Comparison of ENCODE assay signal across 19 cellular contexts in the genomic region with DNA sequence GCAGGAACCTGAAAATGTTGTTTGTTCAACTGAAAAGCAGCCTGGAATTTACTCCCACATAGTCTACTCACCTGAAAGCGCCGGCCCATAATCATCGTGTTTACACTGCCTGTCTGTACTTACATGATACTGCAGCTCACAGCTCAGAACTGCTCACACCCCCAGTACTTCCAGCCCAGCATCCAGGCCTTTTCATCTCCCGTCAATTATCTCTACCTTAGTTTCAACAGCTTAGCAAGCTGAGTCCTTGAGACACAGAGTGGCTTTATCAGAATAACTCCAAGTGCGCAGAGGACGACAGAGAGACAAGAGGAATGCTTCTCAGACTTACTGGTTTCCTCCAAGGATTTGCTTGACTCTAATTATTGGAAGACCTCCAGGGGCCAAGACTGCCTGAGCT.
DNase-seq lines count a peak whose midpoint lies in the region; ATAC-seq, FAIRE-seq and TF ChIP-seq lines count a peak whose summit lies in the region.
"Had no signal": no experiment of that assay in that cellular context is flagged by ENCODE, and none has a peak within 500 bp of the region (broad histone marks: within the 10 kb centered on the region; RNA-seq: fewer than 3 reads in every experiment).

No MANE protein-coding gene starts in this region.

- H3K27me3 Mint-ChIP-seq in activated CD4-positive, alpha-beta T cell treated with anti-CD3 and anti-CD28 coated beads, Interleukin-2, amount 10 ng/mL, durations not matched to agents 7 days and 5 days: no peaks in the 10 kb centered on the region
- H3K27me3 Mint-ChIP-seq: activated naive CD4-positive, alpha-beta T cell treated with anti-CD3 and anti-CD28 coated beads, Interleukin-2, amount 50 U/mL, for 24 hours had no signal

- FAIRE-seq in pancreas (lab: Jason Lieb, UNC): no peak

- H3K4me1 ChIP-seq in HEK293 (ENCODE audit: control insufficient read depth, insufficient read depth, low read length) (no peaks in the 10 kb centered on the region), esophagus muscularis mucosa (no peaks in the 10 kb centered on the region), pancreas (peaks cover 7 to 24% (median 20%) of the 10 kb centered on the region in 3 donors)
- H3K4me1 ChIP-seq: Peyer's patch had no signal

- peak; percentile 55 to 87 (median 83) for ATAC-seq in pancreas
- no peak for ATAC-seq in GM19397 (IDR thresholded peaks at IDR 0.05; ENCODE audit: unreplicated experiment)
- no peak for ATAC-seq in GM19035 (IDR thresholded peaks at IDR 0.05; ENCODE audit: unreplicated experiment)
- ATAC-seq: stimulated activated naive CD8-positive, alpha-beta T cell treated with anti-CD3 and anti-CD28 coated beads, Interleukin-15, Interleukin-2, amounts not matched to agents 100 U/mL and 50 U/mL, for 24 hours had no signal

- no peak for TF ChIP-seq POLR2A in esophagus muscularis mucosa (IDR thresholded peaks at IDR 0.05; ENCODE audit: low read depth)

- no peaks in the 10 kb centered on the region for H3K4me1 Mint-ChIP-seq in activated CD4-positive, alpha-beta T cell treated with anti-CD3 and anti-CD28 coated beads, Interleukin-2, amount 10 ng/mL, durations not matched to agents 7 days and 5 days
- H3K4me1 Mint-ChIP-seq: activated naive CD4-positive, alpha-beta T cell treated with anti-CD3 and anti-CD28 coated beads, Interleukin-2, amount 50 U/mL, for 24 hours; CD14-positive monocyte had no signal

- CTCF ChIA-PET in HEK293 (lab: Yijun Ruan, JAX): no interaction called here
- CTCF ChIA-PET in activated CD4-positive, alpha-beta T cell treated with anti-CD3 and anti-CD28 coated beads, Interleukin-2, amount 10 ng/mL, durations not matched to agents 7 days and 5 days (lab: Charles Lee): interaction anchor here (1.2 kb wide), 1 partner anchor 10 kb away, joined by 3 read pairs; no protein-coding TSS in a partner anchor

- POLR2A ChIA-PET in HEK293 (lab: Yijun Ruan, JAX): no interaction called here
- POLR2A ChIA-PET in activated CD4-positive, alpha-beta T cell treated with anti-CD3 and anti-CD28 coated beads, Interleukin-2, amount 10 ng/mL, durations not matched to agents 7 days and 5 days (lab: Charles Lee): no interaction called here

- no peaks in the 10 kb centered on the region for H3K9me3 Mint-ChIP-seq in activated CD4-positive, alpha-beta T cell treated with anti-CD3 and anti-CD28 coated beads, Interleukin-2, amount 10 ng/mL, durations not matched to agents 7 days and 5 days
- H3K9me3 Mint-ChIP-seq: activated naive CD4-positive, alpha-beta T cell treated with anti-CD3 and anti-CD28 coated beads, Interleukin-2, amount 50 U/mL, for 24 hours; T-helper 1 cell treated with Interleukin-12 subunit alpha and Interleukin-12 subunit beta and Interleukin-4 antibody, amounts not matched to agents 30 μg/mL and 1 μg/mL, for 36 hours had no signal

- H3K9me3 ChIP-seq in HEK293 (ENCODE audit: control insufficient read depth, insufficient read depth, low read depth, low read length): no peaks in the 10 kb centered on the region
- no peaks in the 10 kb centered on the region for H3K9me3 ChIP-seq in esophagus muscularis mucosa
- H3K9me3 ChIP-seq in pancreas: no peaks in the 10 kb centered on the region
- H3K9me3 ChIP-seq: Peyer's patch had no signal

- TF ChIP-seq CTCF in HEK293 (tag by site-specific recombination; IDR thresholded peaks at IDR 0.05) (no peak), esophagus muscularis mucosa (IDR thresholded peaks at IDR 0.05) (no peak), pancreas (IDR thresholded peaks at IDR 0.05) (no peak)

- no peak overlapping the region for H3K27ac Mint-ChIP-seq in activated CD4-positive, alpha-beta T cell treated with anti-CD3 and anti-CD28 coated beads, Interleukin-2, amount 10 ng/mL, durations not matched to agents 7 days and 5 days
- H3K27ac Mint-ChIP-seq: activated naive CD4-positive, alpha-beta T cell treated with anti-CD3 and anti-CD28 coated beads, Interleukin-2, amount 50 U/mL, for 24 hours; CD14-positive monocyte; T-helper 1 cell treated with Interleukin-12 subunit alpha and Interleukin-12 subunit beta and Interleukin-4 antibody, amounts not matched to agents 30 μg/mL and 1 μg/mL, for 36 hours had no signal

- H3K27ac ChIP-seq in HEK293 (ENCODE audit: extremely low read depth, low read depth, low read length): peak overlapping the region; percentile 36; the same call in 1 of the 2 replicates
- H3K27ac ChIP-seq in esophagus muscularis mucosa (replicated peaks in 1 of 4): no peak overlapping the region
- peak overlapping the region in 2 of 4 donors; percentile 39 to 44 for H3K27ac ChIP-seq in pancreas
- H3K27ac ChIP-seq: Peyer's patch had no signal

- H3K4me3 Mint-ChIP-seq in activated CD4-positive, alpha-beta T cell treated with anti-CD3 and anti-CD28 coated beads, Interleukin-2, amount 10 ng/mL, durations not matched to agents 7 days and 5 days: no peak overlapping the region
- H3K4me3 Mint-ChIP-seq: activated naive CD4-positive, alpha-beta T cell treated with anti-CD3 and anti-CD28 coated beads, Interleukin-2, amount 50 U/mL, for 24 hours; CD14-positive monocyte; T-helper 1 cell treated with Interleukin-12 subunit alpha and Interleukin-12 subunit beta and Interleukin-4 antibody, amounts not matched to agents 30 μg/mL and 1 μg/mL, for 36 hours had no signal

- no peak for TF ChIP-seq EP300 in esophagus muscularis mucosa (IDR thresholded peaks at IDR 0.05)

- H3K36me3 ChIP-seq in HEK293 (ENCODE audit: control insufficient read depth in 2 of 2, insufficient read depth in 1 of 2, low read length in 2 of 2) (no peaks in the 10 kb centered on the region), esophagus muscularis mucosa (no peaks in the 10 kb centered on the region), pancreas (no peaks in the 10 kb centered on the region)
- H3K36me3 ChIP-seq: Peyer's patch had no signal

- DNase-seq in NCI-H748 (lab: John Stamatoyannopoulos, UW; ENCODE audit: unreplicated experiment) (peak; percentile 91), esophagus muscularis mucosa (ENCODE audit: extremely low spot score) (peak; percentile 66), pancreas (peak in 4 of 6 donors; percentile 21 to 34 (median 26)), iPS-NIHi11 (ENCODE audit: low spot score) (no peak)
- no peak for DNase-seq in activated CD4-positive, alpha-beta T cell treated with anti-CD3 and anti-CD28 coated beads, Interleukin-2, amount 10 ng/mL, durations not matched to agents 7 days and 5 days
- DNase-seq: activated CD4-positive, alpha-beta T cell treated with anti-CD3 and anti-CD28 coated beads, Interleukin-2, amount 50 U/mL, for 48 hours; foreskin melanocyte; left cardiac atrium; NCI-H1694 treated with DMSO at 0.1 percent for 48 hours; posterior cingulate gyrus; stimulated activated CD4-positive, alpha-beta T cell treated with anti-CD3 and anti-CD28 coated beads, Interleukin-4, amount 100 ng/mL, for 24 hours; stimulated activated naive CD8-positive, alpha-beta T cell treated with anti-CD3 and anti-CD28 coated beads, Interleukin-15, Interleukin-2, amounts not matched to agents 100 U/mL and 50 U/mL, for 24 hours had no signal

- intact Hi-C loops in esophagus muscularis mucosa (cut with DNase I): no loop called here
- intact Hi-C loops in pancreas (cut with DNase I): no loop called here

- WGBS in esophagus muscularis mucosa: 76% methylated on average over 6 of the region's 6 CpGs
- WGBS in pancreas, 2 donors: 7 to 13% methylated on average over 6 of the region's 6 CpGs

- H3K4me3 ChIP-seq in HEK293 (ENCODE audit: low read depth, low read length) (no peak overlapping the region), esophagus muscularis mucosa (no peak overlapping the region), pancreas (no peak overlapping the region)
- H3K4me3 ChIP-seq: Peyer's patch had no signal

- no peaks in the 10 kb centered on the region for H3K36me3 Mint-ChIP-seq in activated CD4-positive, alpha-beta T cell treated with anti-CD3 and anti-CD28 coated beads, Interleukin-2, amount 10 ng/mL, durations not matched to agents 7 days and 5 days (ENCODE audit: low read depth)
- H3K36me3 Mint-ChIP-seq: activated naive CD4-positive, alpha-beta T cell treated with anti-CD3 and anti-CD28 coated beads, Interleukin-2, amount 50 U/mL, for 24 hours; CD14-positive monocyte had no signal

- H3K27me3 ChIP-seq in esophagus muscularis mucosa: no peaks in the 10 kb centered on the region
- H3K27me3 ChIP-seq in pancreas: no peaks in the 10 kb centered on the region
- H3K27me3 ChIP-seq: Peyer's patch had no signal

TF ChIP-seq in HEK293, 187 proteins besides CTCF, POLR2A, EP300 and RAD21:
- peak; percentile 50; the same call in 1 of the 2 replicates for TF ChIP-seq GLIS1 (tag by site-specific recombination; IDR thresholded peaks at IDR 0.05)
- TF ChIP-seq ZNF76 (tag by site-specific recombination; IDR thresholded peaks at IDR 0.05; ENCODE audit: borderline replicate concordance, low read depth): no peak
- TF ChIP-seq, protein P1, sequence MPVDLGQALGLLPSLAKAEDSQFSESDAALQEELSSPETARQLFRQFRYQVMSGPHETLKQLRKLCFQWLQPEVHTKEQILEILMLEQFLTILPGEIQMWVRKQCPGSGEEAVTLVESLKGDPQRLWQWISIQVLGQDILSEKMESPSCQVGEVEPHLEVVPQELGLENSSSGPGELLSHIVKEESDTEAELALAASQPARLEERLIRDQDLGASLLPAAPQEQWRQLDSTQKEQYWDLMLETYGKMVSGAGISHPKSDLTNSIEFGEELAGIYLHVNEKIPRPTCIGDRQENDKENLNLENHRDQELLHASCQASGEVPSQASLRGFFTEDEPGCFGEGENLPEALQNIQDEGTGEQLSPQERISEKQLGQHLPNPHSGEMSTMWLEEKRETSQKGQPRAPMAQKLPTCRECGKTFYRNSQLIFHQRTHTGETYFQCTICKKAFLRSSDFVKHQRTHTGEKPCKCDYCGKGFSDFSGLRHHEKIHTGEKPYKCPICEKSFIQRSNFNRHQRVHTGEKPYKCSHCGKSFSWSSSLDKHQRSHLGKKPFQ (tag by site-specific recombination; IDR thresholded peaks at IDR 0.05): peak; percentile 57; the same call in 1 of the 2 replicates
- TF ChIP-seq ZNF600 (tag by site-specific recombination; IDR thresholded peaks at IDR 0.05): 0 out of 2 replicates have a peak, but pooled peaks have one; percentile 28
- TF ChIP-seq ZBTB20 (tag by site-specific recombination; IDR thresholded peaks at IDR 0.05): no peak
- no peak for TF ChIP-seq ZNF768 (tag by site-specific recombination; IDR thresholded peaks at IDR 0.05)
- no peak for TF ChIP-seq YY1 (tag by site-specific recombination; IDR thresholded peaks at IDR 0.05)
- TF ChIP-seq ZNF624 (tag by site-specific recombination; IDR thresholded peaks at IDR 0.05): no peak
- TF ChIP-seq TCF7L2 (IDR thresholded peaks at IDR 0.05; ENCODE audit: borderline replicate concordance, low read depth, low read length): no peak

Comparison
In these comparisons a context has a peak if more than half of its experiments do, and no peak if none do; other contexts are left out.
1. DNase-seq: peak in NCI-H748 (single experiment), esophagus muscularis mucosa (single experiment) and pancreas (4 of 6); none in activated CD4-positive, alpha-beta T cell treated with anti-CD3 and anti-CD28 coated beads, Interleukin-2, amount 10 ng/mL, durations not matched to agents 7 days and 5 days (single experiment) and iPS-NIHi11 (single experiment).
2. ATAC-seq: peak in pancreas (4 of 4); none in GM19397 (single experiment) and GM19035 (single experiment).